Comparison of ENCODE assay signal across 23 cellular contexts in the genomic region with DNA sequence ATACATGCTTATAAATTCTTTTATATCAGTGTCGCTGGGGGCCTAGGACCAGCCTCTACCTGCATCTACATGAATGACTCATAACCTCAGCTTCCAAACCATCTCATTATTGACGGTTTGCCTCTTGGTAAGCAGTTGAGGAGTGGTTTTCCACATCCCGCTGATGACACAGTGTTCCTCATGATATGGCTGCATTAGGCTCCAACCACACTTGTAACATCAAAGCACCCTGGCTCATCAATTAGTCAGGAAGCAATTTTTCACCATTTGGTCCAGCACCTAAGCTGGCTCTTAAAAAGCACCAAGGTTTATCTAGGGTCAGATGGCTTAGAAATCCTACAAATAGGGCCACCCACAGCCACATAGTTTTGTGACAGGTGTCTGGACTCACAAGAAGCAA.
DNase-seq lines count a peak whose midpoint lies in the region; ATAC-seq and TF ChIP-seq lines count a peak whose summit lies in the region.
"Had no signal": no experiment of that assay in that cellular context is flagged by ENCODE, and none has a peak within 500 bp of the region (broad histone marks: within the 10 kb centered on the region; RNA-seq: fewer than 3 reads in every experiment).

No MANE protein-coding gene starts in this region.

- H3K9me3 ChIP-seq in RWPE2 (ENCODE audit: severe bottlenecking): no peaks in the 10 kb centered on the region
- H3K9me3 ChIP-seq: A549, BLaER1, stomach had no signal

- TF ChIP-seq CTCF in RWPE2 (IDR thresholded peaks at IDR 0.05; ENCODE audit: poor library complexity, severe bottlenecking): no peak

- H3K36me3 ChIP-seq in RWPE2 (ENCODE audit: low read depth): no peaks in the 10 kb centered on the region
- H3K36me3 ChIP-seq: BLaER1, stomach had no signal

- H3K4me3 ChIP-seq in RWPE2 (ENCODE audit: severe bottlenecking): no peak overlapping the region
- H3K4me3 ChIP-seq: A549, BLaER1, stomach had no signal

- DNase-seq in Daoy (ENCODE audit: low read depth): peak; percentile 84
- peak; percentile 38 for DNase-seq in LHCN-M2 (ENCODE audit: low read depth)
- peak; percentile 74 for DNase-seq in RWPE2 (ENCODE audit: low spot score)
- peak; percentile 56 for DNase-seq in glomerular visceral epithelial cell (ENCODE audit: extremely low spot score)
- no peak for DNase-seq in AG08396 (ENCODE audit: low spot score)
- DNase-seq in kidney glomerular epithelial cell (lab: John Stamatoyannopoulos, UW): no peak
- no peak for DNase-seq in activated CD4-positive, CD25-positive, alpha-beta regulatory T cell treated with anti-CD3 and anti-CD28 coated beads, Interleukin-2, amount 50 U/mL, for 72 hours
- DNase-seq: activated B cell treated with CpG ODN at 0.5 μM for 24 hours; activated naive CD4-positive, alpha-beta T cell treated with anti-CD3 and anti-CD28 coated beads for 36 hours; activated T-cell treated with anti-CD3 and anti-CD28 coated beads, Interleukin-2, amount 50 U/mL, for 4 hours; foreskin fibroblast; HCEC 1CT; KG1; left cardiac atrium; midbrain; NCI-H1092 treated with DMSO at 0.1 percent for 48 hours; NCI-H526 treated with DMSO at 0.1 percent for 48 hours; nephron progenitor cell; stimulated activated CD4-positive, alpha-beta T cell treated with anti-CD3 and anti-CD28 coated beads, Interleukin-4, amount 100 ng/mL, for 1 hour; stomach had no signal

- H3K27me3 ChIP-seq in RWPE2 (ENCODE audit: insufficient read depth, poor library complexity, severe bottlenecking): no peaks in the 10 kb centered on the region
- H3K27me3 ChIP-seq: BLaER1, stomach had no signal

- ATAC-seq in RWPE2 (ENCODE audit: low read depth) (peak; percentile 98), HG03571 (IDR thresholded peaks at IDR 0.05; ENCODE audit: unreplicated experiment) (no peak)
- ATAC-seq: A549; activated T-cell treated with anti-CD3 and anti-CD28 coated beads, Interleukin-2, amount 50 U/mL, for 4 hours; left cardiac atrium had no signal

- peak overlapping the region; percentile 67 for H3K27ac ChIP-seq in RWPE2 (ENCODE audit: poor library complexity, severe bottlenecking)
- H3K27ac ChIP-seq: A549, BLaER1, stomach had no signal

- H3K4me1 ChIP-seq in RWPE2 (ENCODE audit: insufficient read depth, poor library complexity, severe bottlenecking): peaks cover 26% of the 10 kb centered on the region
- H3K4me1 ChIP-seq: A549, BLaER1, stomach had no signal

Comparison
In these comparisons a context has a peak if more than half of its experiments do, and no peak if none do; other contexts are left out.
1. DNase-seq: peak in Daoy (single experiment), LHCN-M2 (single experiment), RWPE2 (single experiment) and glomerular visceral epithelial cell (single experiment); none in AG08396 (single experiment), kidney glomerular epithelial cell (single experiment) and activated CD4-positive, CD25-positive, alpha-beta regulatory T cell treated with anti-CD3 and anti-CD28 coated beads, Interleukin-2, amount 50 U/mL, for 72 hours (single experiment).